20 cellular contexts compared by ENCODE assay signal in genomic region chr11:68479390-68479789, GRCh38.
"Had no signal": no experiment of that assay in that cellular context is flagged by ENCODE, and none has a peak within 500 bp of the region (broad histone marks: within the 10 kb centered on the region; RNA-seq: fewer than 3 reads in every experiment).

No MANE protein-coding gene starts in this region.

- H3K4me1 ChIP-seq: uterus had no signal

- H3K4me3 Mint-ChIP-seq: activated CD4-positive, alpha-beta memory T cell treated with anti-CD3 and anti-CD28 coated beads for 36 hours; nephron progenitor cell; stimulated activated effector memory CD8-positive, alpha-beta T cell treated with anti-CD3 and anti-CD28 coated beads, Interleukin-12 subunit alpha, Interleukin-12 subunit beta, amount 100 ng/mL, for 72 hours; stimulated activated naive CD8-positive, alpha-beta T cell treated with anti-CD3 and anti-CD28 coated beads, Interleukin-15, amount 100 ng/mL, for 72 hours; T-helper 2 cell treated with Interferon-gamma antibody and Interleukin-4, amounts not matched to agents 5 μg/mL and 100 μg/mL, for 36 hours had no signal

- H3K27ac Mint-ChIP-seq: activated CD4-positive, alpha-beta memory T cell treated with anti-CD3 and anti-CD28 coated beads for 36 hours; nephron progenitor cell; stimulated activated effector memory CD8-positive, alpha-beta T cell treated with anti-CD3 and anti-CD28 coated beads, Interleukin-12 subunit alpha, Interleukin-12 subunit beta, amount 100 ng/mL, for 72 hours; stimulated activated naive CD8-positive, alpha-beta T cell treated with anti-CD3 and anti-CD28 coated beads, Interleukin-15, amount 100 ng/mL, for 72 hours; T-helper 2 cell treated with Interferon-gamma antibody and Interleukin-4, amounts not matched to agents 5 μg/mL and 100 μg/mL, for 36 hours had no signal

- H3K27ac ChIP-seq: adrenal gland, breast epithelium, coronary artery, pancreas, skin epidermis, tibial nerve, WERI-Rb-1 had no signal

- DNase-seq: activated CD4-positive, alpha-beta memory T cell treated with anti-CD3 and anti-CD28 coated beads for 36 hours; activated effector memory CD4-positive, alpha-beta T cell treated with anti-CD3 and anti-CD28 coated beads, Interleukin-2, amount 50 U/mL, for 16 hours; activated naive CD4-positive, alpha-beta T cell treated with anti-CD3 and anti-CD28 coated beads, Interleukin-2, amount 50 U/mL, for 16 hours; adrenal gland; hippocampal formation; left ventricle myocardium inferior; nephron progenitor cell; pancreas; stimulated activated CD4-positive, alpha-beta T cell treated with anti-CD3 and anti-CD28 coated beads, Interleukin-1b, Interleukin-23, amount 100 ng/mL, for 48 hours; stimulated activated naive CD8-positive, alpha-beta T cell treated with anti-CD3 and anti-CD28 coated beads, Interleukin-15, amount 100 ng/mL, for 72 hours; uterus; WERI-Rb-1 had no signal

- H3K9me3 Mint-ChIP-seq: stimulated activated effector memory CD8-positive, alpha-beta T cell treated with anti-CD3 and anti-CD28 coated beads, Interleukin-12 subunit alpha, Interleukin-12 subunit beta, amount 100 ng/mL, for 72 hours; stimulated activated naive CD8-positive, alpha-beta T cell treated with anti-CD3 and anti-CD28 coated beads, Interleukin-15, amount 100 ng/mL, for 72 hours had no signal

- H3K4me3 ChIP-seq: adrenal gland, breast epithelium, coronary artery, esophagus muscularis mucosa, left ventricle myocardium inferior, pancreas, skin epidermis, tibial nerve, uterus had no signal

- H3K9me3 ChIP-seq: adrenal gland, breast epithelium, esophagus muscularis mucosa, pancreas, uterus had no signal

- H3K36me3 ChIP-seq: adrenal gland, breast epithelium, esophagus muscularis mucosa, left ventricle myocardium inferior, pancreas, uterus had no signal

- H3K27me3 Mint-ChIP-seq: activated CD4-positive, alpha-beta memory T cell treated with anti-CD3 and anti-CD28 coated beads for 36 hours; stimulated activated naive CD8-positive, alpha-beta T cell treated with anti-CD3 and anti-CD28 coated beads, Interleukin-15, amount 100 ng/mL, for 72 hours had no signal

- ATAC-seq: pancreas; right cardiac atrium; stimulated activated effector memory CD8-positive, alpha-beta T cell treated with anti-CD3 and anti-CD28 coated beads, Interleukin-12 subunit alpha, Interleukin-12 subunit beta, amount 100 ng/mL, for 72 hours; stimulated activated naive CD8-positive, alpha-beta T cell treated with anti-CD3 and anti-CD28 coated beads, Interleukin-15, amount 100 ng/mL, for 72 hours had no signal
